15 cellular contexts compared by ENCODE assay signal in genomic region chr9:114303571-114303970, GRCh38. TPM values are rescaled to one million over a fixed set of nuclear protein-coding genes. Genes with fewer than 3 reads are reported as not detected.
"Had no signal": no experiment of that assay in that cellular context is flagged by ENCODE, and none has a peak within 500 bp of the region (broad histone marks: within the 10 kb centered on the region; RNA-seq: fewer than 3 reads in every experiment).

No MANE protein-coding gene starts in this region.

- H3K36me3 Mint-ChIP-seq: naive thymus-derived CD8-positive, alpha-beta T cell had no signal

- H3K4me3 Mint-ChIP-seq: activated T-helper 17 cell treated with anti-CD3 and anti-CD28 coated beads, Interleukin-2, amount 50 U/mL, for 72 hours; naive thymus-derived CD8-positive, alpha-beta T cell; T-helper 2 cell treated with Interferon-gamma antibody and Interleukin-4, amounts not matched to agents 5 μg/mL and 100 μg/mL, for 36 hours had no signal

- H3K4me1 Mint-ChIP-seq: activated T-helper 17 cell treated with anti-CD3 and anti-CD28 coated beads, Interleukin-2, amount 50 U/mL, for 72 hours had no signal

- H3K27me3 Mint-ChIP-seq: activated T-helper 17 cell treated with anti-CD3 and anti-CD28 coated beads, Interleukin-2, amount 50 U/mL, for 72 hours; progenitor cell of endocrine pancreas had no signal

- H3K9me3 Mint-ChIP-seq: activated T-helper 17 cell treated with anti-CD3 and anti-CD28 coated beads, Interleukin-2, amount 50 U/mL, for 72 hours; naive thymus-derived CD8-positive, alpha-beta T cell; T-helper 2 cell treated with Interferon-gamma antibody and Interleukin-4, amounts not matched to agents 5 μg/mL and 100 μg/mL, for 36 hours had no signal

- DNase-seq: activated naive CD4-positive, alpha-beta T cell treated with anti-CD3 and anti-CD28 coated beads, Interleukin-2, amount 50 U/mL, for 16 hours; islet precursor cell; stimulated activated CD4-positive, alpha-beta T cell treated with anti-CD3 and anti-CD28 coated beads, Interleukin-4, amount 100 ng/mL, for 4 hours; stimulated activated naive CD8-positive, alpha-beta T cell treated with anti-CD3 and anti-CD28 coated beads, Interleukin-15, Interleukin-2, amounts not matched to agents 100 U/mL and 50 U/mL, for 24 hours had no signal

- H3K27ac Mint-ChIP-seq: activated T-helper 17 cell treated with anti-CD3 and anti-CD28 coated beads, Interleukin-2, amount 50 U/mL, for 72 hours; progenitor cell of endocrine pancreas; T-helper 2 cell treated with Interferon-gamma antibody and Interleukin-4, amounts not matched to agents 5 μg/mL and 100 μg/mL, for 36 hours had no signal

- ATAC-seq: activated CD4-positive, CD25-positive, alpha-beta regulatory T cell treated with anti-CD3 and anti-CD28 coated beads, Interleukin-2, amount 50 U/mL, for 24 hours; activated T-helper 17 cell treated with anti-CD3 and anti-CD28 coated beads, Interleukin-2, amount 50 U/mL, for 72 hours; esophagus mucosa; left lung; naive thymus-derived CD8-positive, alpha-beta T cell; stimulated activated naive CD8-positive, alpha-beta T cell treated with anti-CD3 and anti-CD28 coated beads, Interleukin-15, Interleukin-2, amounts not matched to agents 100 U/mL and 50 U/mL, for 24 hours had no signal

RNA-seq across cellular contexts. Expression of gene ORM1, which starts 19.3 kb away (rescaled TPM):
- total RNA-seq: activated T-helper 17 cell treated with anti-CD3 and anti-CD28 coated beads, Interleukin-2, amount 50 U/mL, for 72 hours; glomerular endothelial cell; naive thymus-derived CD8-positive, alpha-beta T cell; right atrium auricular region; SK-MEL-5 had no signal

RNA-seq across cellular contexts. Expression of gene ORM2, which starts 26.1 kb away (rescaled TPM):
- total RNA-seq: activated T-helper 17 cell treated with anti-CD3 and anti-CD28 coated beads, Interleukin-2, amount 50 U/mL, for 72 hours; glomerular endothelial cell; naive thymus-derived CD8-positive, alpha-beta T cell; right atrium auricular region; SK-MEL-5; urinary bladder had no signal
